8 cellular contexts compared by ENCODE assay signal in the genomic region with DNA sequence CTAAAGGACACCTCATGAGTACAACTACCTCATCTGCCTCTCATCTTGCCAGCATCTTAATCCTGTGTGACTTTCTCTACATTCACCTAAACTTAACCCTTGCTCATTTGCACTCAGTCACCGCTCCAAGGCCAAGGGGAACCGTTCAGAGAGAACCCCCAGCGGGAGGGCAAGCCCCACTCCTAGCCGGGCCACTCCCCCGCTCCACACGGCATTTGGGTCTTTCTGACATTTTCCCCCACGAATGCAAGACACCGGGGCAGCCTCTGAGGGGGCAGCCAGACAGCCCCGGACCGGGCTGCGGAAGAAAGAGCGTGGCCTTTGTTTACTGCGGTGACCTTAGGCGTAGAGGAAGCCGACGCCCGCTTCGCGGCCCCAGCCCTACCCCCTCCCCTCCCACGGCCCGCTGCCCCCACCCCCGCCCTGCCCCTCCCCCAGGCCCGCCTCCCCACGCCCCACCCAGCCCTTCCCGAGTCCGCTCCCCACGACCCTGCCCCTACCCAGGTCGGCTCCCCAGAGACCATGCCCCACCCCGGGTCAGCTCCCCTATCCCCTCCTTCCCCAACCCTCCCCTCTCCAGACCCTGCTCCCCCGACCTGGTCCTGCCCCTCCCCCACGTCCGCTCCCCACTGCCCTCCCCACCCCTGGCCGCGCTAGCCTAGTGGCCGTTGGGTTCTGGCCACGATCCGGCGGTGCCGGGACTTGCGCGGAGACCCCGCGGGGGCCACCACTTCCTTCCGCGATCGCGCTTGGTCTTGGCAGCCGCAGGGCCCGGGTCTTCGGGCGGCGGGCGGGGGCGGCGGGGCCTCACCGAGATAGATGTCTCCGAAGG. TPM values are rescaled to one million over a fixed set of nuclear protein-coding genes. Genes with fewer than 3 reads are reported as not detected.
A peak's percentile ranks its signal among the peaks of the same experiment; 100 is the strongest.
DNase-seq lines count a peak whose midpoint lies in the region; ATAC-seq and TF ChIP-seq lines count a peak whose summit lies in the region.

No MANE protein-coding gene starts in this region.

- peaks cover 18% of the 10 kb centered on the region for H3K36me3 ChIP-seq in GM06990 (ENCODE audit: control insufficient read depth, insufficient read depth, low read length)

- H3K36me3 Mint-ChIP-seq in WTC11 (peaks cover 29% of the 10 kb centered on the region), memory B cell (peaks cover 9% of the 10 kb centered on the region)

- H3K27me3 Mint-ChIP-seq in WTC11 (ENCODE audit: low read depth) (no peaks in the 10 kb centered on the region; the same call in 1 of the 2 replicates), memory B cell (peaks cover 7% of the 10 kb centered on the region)

- peak; percentile 42 for DNase-seq in GM06990 (ENCODE audit: extremely low read depth, insufficient read length)
- DNase-seq in WTC11 (ENCODE audit: low spot score): peak; percentile 50
- no peak for DNase-seq in dorsolateral prefrontal cortex
- DNase-seq in memory B cell (ENCODE audit: low spot score in 2 of 2): peak in 1 of 2 donors; percentile 46
- peak in 19 of 49 donors; percentile 25 to 93 (median 60) for DNase-seq in substantia nigra (lab: John Stamatoyannopoulos, UW)

- H3K4me3 ChIP-seq in GM06990 (replicated peaks; ENCODE audit: low read depth, low read length) (peak overlapping the region; percentile 91), dorsolateral prefrontal cortex (peak overlapping the region; percentile 71 to 98 (median 93))

- no peak for TF ChIP-seq CTCF in GM06990 (IDR thresholded peaks at IDR 0.05; ENCODE audit: insufficient read depth, low read length, poor library complexity, severe bottlenecking)
- no peak for TF ChIP-seq CTCF in WTC11 (IDR thresholded peaks at IDR 0.05)
- TF ChIP-seq CTCF in dorsolateral prefrontal cortex (IDR thresholded peaks at IDR 0.05 in 54 of 56, conservative IDR thresholded peaks at IDR 0.05 in 2 of 56; ENCODE audit: low read depth in 1 of 56, partially characterized antibody in 56 of 56): no peak

- ATAC-seq in HG03159 (IDR thresholded peaks at IDR 0.05; ENCODE audit: unreplicated experiment): peak; percentile 19
- ATAC-seq in WTC11: peak; percentile 13
- ATAC-seq in memory B cell (ENCODE audit: low read depth): peak; percentile 20
- ATAC-seq in GM21390 (IDR thresholded peaks at IDR 0.05; ENCODE audit: unreplicated experiment): no peak
- ATAC-seq in HG03460 (IDR thresholded peaks at IDR 0.05; ENCODE audit: unreplicated experiment): no peak

- H3K4me3 Mint-ChIP-seq in WTC11 (peak overlapping the region; percentile 92), memory B cell (peak overlapping the region; percentile 84)

- H3K27ac ChIP-seq in dorsolateral prefrontal cortex (peak overlapping the region; percentile 75 to 100 (median 97)), substantia nigra (ENCODE audit: low read depth, low read length, poor library complexity, severe bottlenecking) (peak overlapping the region; percentile 93)

- POLR2A ChIA-PET in WTC11 (lab: Charles Lee): no interaction called here

- CTCF ChIA-PET in WTC11 (lab: Charles Lee): interaction anchor here (0.7 to 1.2 kb wide), 4 partner anchors 18 to 166 kb away, joined by 3 to 4 read pairs (median 4); no protein-coding TSS in a partner anchor

- H3K9me3 Mint-ChIP-seq in WTC11: no peaks in the 10 kb centered on the region
- no peaks in the 10 kb centered on the region for H3K9me3 Mint-ChIP-seq in memory B cell

- H3K4me1 Mint-ChIP-seq in WTC11 (peaks cover 56% of the 10 kb centered on the region), memory B cell (peaks cover 36% of the 10 kb centered on the region)

- H3K27ac Mint-ChIP-seq in WTC11: peak overlapping the region; percentile 94
- peak overlapping the region; percentile 98 for H3K27ac Mint-ChIP-seq in memory B cell

- no peaks in the 10 kb centered on the region for H3K27me3 ChIP-seq in GM06990 (replicated peaks; ENCODE audit: control insufficient read depth, insufficient read depth, low read length)
- no peaks in the 10 kb centered on the region for H3K27me3 ChIP-seq in dorsolateral prefrontal cortex

- intact Hi-C loops in dorsolateral prefrontal cortex (cut with DNase I): loop anchor here in 1 of 2 donors (2.0 kb wide), 2 partner anchors 20 to 32 kb away; no protein-coding TSS in a partner anchor

TF ChIP-seq in WTC11, 78 proteins besides CTCF, POLR2A, EP300 and RAD21:
- TF ChIP-seq, protein P1, sequence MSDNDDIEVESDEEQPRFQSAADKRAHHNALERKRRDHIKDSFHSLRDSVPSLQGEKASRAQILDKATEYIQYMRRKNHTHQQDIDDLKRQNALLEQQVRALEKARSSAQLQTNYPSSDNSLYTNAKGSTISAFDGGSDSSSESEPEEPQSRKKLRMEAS (CRISPR knock-in tag; IDR thresholded peaks at IDR 0.05): 0 out of 2 replicates have a peak, but pooled peaks have one; percentile 16
- TF ChIP-seq, protein P2, sequence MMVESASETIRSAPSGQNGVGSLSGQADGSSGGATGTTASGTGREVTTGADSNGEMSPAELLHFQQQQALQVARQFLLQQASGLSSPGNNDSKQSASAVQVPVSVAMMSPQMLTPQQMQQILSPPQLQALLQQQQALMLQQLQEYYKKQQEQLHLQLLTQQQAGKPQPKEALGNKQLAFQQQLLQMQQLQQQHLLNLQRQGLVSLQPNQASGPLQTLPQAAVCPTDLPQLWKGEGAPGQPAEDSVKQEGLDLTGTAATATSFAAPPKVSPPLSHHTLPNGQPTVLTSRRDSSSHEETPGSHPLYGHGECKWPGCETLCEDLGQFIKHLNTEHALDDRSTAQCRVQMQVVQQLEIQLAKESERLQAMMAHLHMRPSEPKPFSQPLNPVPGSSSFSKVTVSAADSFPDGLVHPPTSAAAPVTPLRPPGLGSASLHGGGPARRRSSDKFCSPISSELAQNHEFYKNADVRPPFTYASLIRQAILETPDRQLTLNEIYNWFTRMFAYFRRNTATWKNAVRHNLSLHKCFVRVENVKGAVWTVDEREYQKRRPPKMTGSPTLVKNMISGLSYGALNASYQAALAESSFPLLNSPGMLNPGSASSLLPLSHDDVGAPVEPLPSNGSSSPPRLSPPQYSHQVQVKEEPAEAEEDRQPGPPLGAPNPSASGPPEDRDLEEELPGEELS (CRISPR knock-in tag; IDR thresholded peaks at IDR 0.05): 0 out of 2 replicates have a peak, but pooled peaks have one; percentile 29
- TF ChIP-seq, protein P3, sequence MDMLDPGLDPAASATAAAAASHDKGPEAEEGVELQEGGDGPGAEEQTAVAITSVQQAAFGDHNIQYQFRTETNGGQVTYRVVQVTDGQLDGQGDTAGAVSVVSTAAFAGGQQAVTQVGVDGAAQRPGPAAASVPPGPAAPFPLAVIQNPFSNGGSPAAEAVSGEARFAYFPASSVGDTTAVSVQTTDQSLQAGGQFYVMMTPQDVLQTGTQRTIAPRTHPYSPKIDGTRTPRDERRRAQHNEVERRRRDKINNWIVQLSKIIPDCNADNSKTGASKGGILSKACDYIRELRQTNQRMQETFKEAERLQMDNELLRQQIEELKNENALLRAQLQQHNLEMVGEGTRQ (CRISPR knock-in tag; IDR thresholded peaks at IDR 0.05): no peak

RNA-seq across cellular contexts. Expression of a gene that starts 0.8 kb away (rescaled TPM):
- total RNA-seq in WTC11 (2021) (101 to 111 TPM (median 107 TPM) in 3 replicates), dorsolateral prefrontal cortex (100 to 1,000 TPM in 117 of 120 experiments, 10 to 100 TPM in 3; 96.2 to 160 (median 125) TPM)

RNA-seq across cellular contexts. Expression of a gene that starts 43.9 kb away (rescaled TPM):
- total RNA-seq in WTC11 (2021) (28.7 to 65.3 TPM (median 58.5 TPM) in 3 replicates), dorsolateral prefrontal cortex (10 to 100 TPM in 76 of 120 experiments, 1 to 10 TPM in 44; 4.8 to 45.0 (median 12.2) TPM)

RNA-seq across cellular contexts. Expression of a gene that starts 44.7 kb away (rescaled TPM):
- total RNA-seq in WTC11 (2021) (0.74 to 1.3 TPM (median 0.92 TPM) in 3 replicates), dorsolateral prefrontal cortex (1 to 10 TPM in 24 of 120 experiments, under 1 TPM in 50, not detected in 46; 0.24 to 2.2 (median 0.71) TPM)

Comparison
In these comparisons a context has a peak if more than half of its experiments do, and no peak if none do; other contexts are left out.
1. DNase-seq: peak in GM06990 (single experiment) and WTC11 (single experiment); none in dorsolateral prefrontal cortex (0 of 10).
2. ATAC-seq: peak in HG03159 (single experiment), WTC11 (single experiment) and memory B cell (single experiment); none in GM21390 (single experiment) and HG03460 (single experiment).